ENCODE assay signal across 8 cellular contexts in genomic region chr11:125348704-125349635, GRCh38.
A peak's percentile ranks its signal among the peaks of the same experiment; 100 is the strongest.
DNase-seq lines count a peak whose midpoint lies in the region; ATAC-seq lines count a peak whose summit lies in the region.

No MANE protein-coding gene starts in this region.

- no peaks in the 10 kb centered on the region for H3K27me3 ChIP-seq in trophoblast cell (ENCODE audit: insufficient read depth, low read length)

- no peak overlapping the region for H3K4ac ChIP-seq in trophoblast cell (ENCODE audit: low read depth, low read length)

- H3K4me1 ChIP-seq in trophoblast cell (ENCODE audit: control insufficient read depth in 1 of 2, insufficient read depth in 2 of 2, low read length in 2 of 2): peaks cover 7 to 21% of the 10 kb centered on the region in 2 experiments

- H4K91ac ChIP-seq in trophoblast cell (ENCODE audit: low read depth, low read length): no peak overlapping the region

- no peak overlapping the region for H3K4me2 ChIP-seq in trophoblast cell (ENCODE audit: low read length)

- no peaks in the 10 kb centered on the region for H3K9me3 Mint-ChIP-seq in activated T-cell treated with anti-CD3 and anti-CD28 coated beads, Interleukin-2, amount 50 U/mL, for 72 hours

- no peak overlapping the region for H2AFZ ChIP-seq in trophoblast cell (ENCODE audit: insufficient read depth, low read length, poor library complexity)

- H2BK120ac ChIP-seq in trophoblast cell (ENCODE audit: insufficient read depth, low read length, poor library complexity): no peak overlapping the region

- no peak overlapping the region for H3K27ac ChIP-seq in trophoblast cell (ENCODE audit: low read depth, low read length)

- H3K79me2 ChIP-seq in trophoblast cell (ENCODE audit: control insufficient read depth, insufficient read depth, low read length, poor library complexity): no peaks in the 10 kb centered on the region

- H2AK5ac ChIP-seq in trophoblast cell (ENCODE audit: low read length): no peak overlapping the region

- no peaks in the 10 kb centered on the region for H3K79me1 ChIP-seq in trophoblast cell (ENCODE audit: low read length)

- no peak overlapping the region for H3K4me3 Mint-ChIP-seq in activated T-cell treated with anti-CD3 and anti-CD28 coated beads, Interleukin-2, amount 50 U/mL, for 72 hours

- H3K27ac Mint-ChIP-seq in activated T-cell treated with anti-CD3 and anti-CD28 coated beads, Interleukin-2, amount 50 U/mL, for 72 hours: no peak overlapping the region

- H3K4me3 ChIP-seq in trophoblast cell (ENCODE audit: low read depth, low read length): no peak overlapping the region

- H3K18ac ChIP-seq in trophoblast cell (ENCODE audit: low read length): no peak overlapping the region

- peak; percentile 55 for ATAC-seq in GM19467 (IDR thresholded peaks at IDR 0.05; ENCODE audit: unreplicated experiment)
- ATAC-seq in activated T-cell treated with anti-CD3 and anti-CD28 coated beads, Interleukin-2, amount 50 U/mL, for 72 hours (replicated peaks in 1 of 2): no peak
- no peak for ATAC-seq in HG02840 (IDR thresholded peaks at IDR 0.05; ENCODE audit: low FRiP score, unreplicated experiment)
- ATAC-seq in GM21360 (IDR thresholded peaks at IDR 0.05; ENCODE audit: unreplicated experiment): no peak

- H3K36me3 ChIP-seq in trophoblast cell (ENCODE audit: control insufficient read depth in 1 of 2, insufficient read depth in 2 of 2, low read length in 2 of 2): no peaks in the 10 kb centered on the region

- no peak overlapping the region for H4K12ac ChIP-seq in trophoblast cell (ENCODE audit: low read depth, low read length)

- no peaks in the 10 kb centered on the region for H3K4me1 Mint-ChIP-seq in activated T-cell treated with anti-CD3 and anti-CD28 coated beads, Interleukin-2, amount 50 U/mL, for 72 hours (ENCODE audit: low read depth)

- H2BK5ac ChIP-seq in trophoblast cell (ENCODE audit: low read depth, low read length, poor library complexity): no peak overlapping the region

- peaks cover 16% of the 10 kb centered on the region for H3K27me3 Mint-ChIP-seq in activated T-cell treated with anti-CD3 and anti-CD28 coated beads, Interleukin-2, amount 50 U/mL, for 72 hours (ENCODE audit: low read depth)

- H4K8ac ChIP-seq in trophoblast cell (ENCODE audit: low read depth, low read length): no peak overlapping the region

- H3K36me3 Mint-ChIP-seq in activated T-cell treated with anti-CD3 and anti-CD28 coated beads, Interleukin-2, amount 50 U/mL, for 72 hours (ENCODE audit: insufficient read depth in 2 of 2): no peaks in the 10 kb centered on the region

- H3K23ac ChIP-seq in trophoblast cell (ENCODE audit: low read length): no peak overlapping the region

- no peaks in the 10 kb centered on the region for H3K9me3 ChIP-seq in trophoblast cell (ENCODE audit: insufficient read depth, low read depth, low read length)

- no peak overlapping the region for H2BK12ac ChIP-seq in trophoblast cell (ENCODE audit: low read length)

- H3K9ac ChIP-seq in trophoblast cell (ENCODE audit: low read length): no peak overlapping the region

- peak in 9 of 14 donors; percentile 17 to 54 (median 34) for DNase-seq in C1 segment of cervical spinal cord (lab: John Stamatoyannopoulos, UW)
- DNase-seq in NCI-H460 (ENCODE audit: extremely low read depth, low read depth): peak; percentile 20
- DNase-seq in activated T-cell treated with anti-CD3 and anti-CD28 coated beads, Interleukin-2, amount 50 U/mL, for 72 hours: peak; percentile 53 to 57
- peak; percentile 44 for DNase-seq in foreskin melanocyte
- DNase-seq in trophoblast cell: peak; percentile 8 to 60

- no CpG with 5 or more reads among the region's 20 CpGs for WGBS in trophoblast cell (ENCODE audit: extremely low coverage, insufficient coverage, insufficient read length)

- no peak overlapping the region for H3K14ac ChIP-seq in trophoblast cell (ENCODE audit: low read length)
